25 cellular contexts compared by ENCODE assay signal in the genomic region with DNA sequence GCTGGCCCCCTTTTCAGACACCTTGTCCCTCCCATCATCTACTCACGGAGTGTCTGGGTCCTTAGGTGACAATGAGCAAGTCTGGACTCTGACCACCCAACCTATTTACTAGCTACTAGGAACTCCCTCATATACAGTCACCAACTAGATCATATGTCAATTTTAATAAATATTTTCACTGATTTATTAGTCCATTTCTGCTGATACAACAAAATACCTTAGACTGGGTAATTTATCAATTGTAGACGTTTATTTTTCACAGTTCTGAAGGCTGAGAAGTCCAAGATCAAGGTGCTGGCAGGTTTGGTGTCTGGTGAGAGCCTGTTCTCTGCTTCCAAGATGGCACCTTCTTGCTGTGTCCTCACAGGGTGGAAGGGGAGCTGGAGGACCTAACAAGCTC.
"Had no signal": no experiment of that assay in that cellular context is flagged by ENCODE, and none has a peak within 500 bp of the region (broad histone marks: within the 10 kb centered on the region; RNA-seq: fewer than 3 reads in every experiment).

No MANE protein-coding gene starts in this region.

- FAIRE-seq: pancreas had no signal

- H3K27ac ChIP-seq: neutrophil, pancreas, psoas muscle, skin epidermis, suprapubic skin, testis, tibial artery, transverse colon, upper lobe of right lung, uterus had no signal

- ATAC-seq: naive thymus-derived CD4-positive, alpha-beta T cell; natural killer cell; pancreas; psoas muscle; right cardiac atrium; sciatic nerve; stimulated activated effector memory CD8-positive, alpha-beta T cell treated with anti-CD3 and anti-CD28 coated beads, Interleukin-12 subunit alpha, Interleukin-12 subunit beta, amount 100 ng/mL, for 72 hours; stimulated activated naive B cell treated with anti-CD40 and anti-IgM and Interleukin-4, amounts not matched to agents 10 μg/mL and 1 μg/mL and 100 μg/mL, for 72 hours; stimulated activated naive CD8-positive, alpha-beta T cell treated with anti-CD3 and anti-CD28 coated beads, Interleukin-15, amount 100 ng/mL, for 72 hours; upper lobe of right lung had no signal

- H3K9me3 ChIP-seq: neutrophil, pancreas, psoas muscle, suprapubic skin, testis, tibial artery, transverse colon, upper lobe of right lung, uterus had no signal

- H3K27me3 ChIP-seq: neutrophil, pancreas, testis, tibial artery, transverse colon, upper lobe of right lung, uterus had no signal

- H3K4me3 ChIP-seq: pancreas, psoas muscle, skin epidermis, suprapubic skin, testis, tibial artery, transverse colon, upper lobe of right lung, uterus had no signal

- DNase-seq: naive thymus-derived CD4-positive, alpha-beta T cell; natural killer cell; nephron progenitor cell; nucleus accumbens; pancreas; psoas muscle; right cardiac atrium; stimulated activated CD4-positive, alpha-beta T cell treated with anti-CD3 and anti-CD28 coated beads, Interleukin-15, amount 100 ng/mL, for 24 hours; stimulated activated CD4-positive, alpha-beta T cell treated with anti-CD3 and anti-CD28 coated beads, Interleukin-2, amount 100 ng/mL, for 24 hours; stimulated activated CD4-positive, alpha-beta T cell treated with anti-CD3 and anti-CD28 coated beads, Interleukin-2, amount 100 ng/mL, for 48 hours; stimulated activated CD4-positive, alpha-beta T cell treated with anti-CD3 and anti-CD28 coated beads, Interleukin-4, amount 100 ng/mL, for 24 hours; stimulated activated naive B cell treated with anti-CD40 and anti-IgM and Interleukin-4, amounts not matched to agents 10 μg/mL and 1 μg/mL and 100 μg/mL, for 72 hours; stimulated activated naive CD4-positive, alpha-beta T cell treated with Interleukin-2 at 50 U/mL for 16 hours; stimulated activated naive CD8-positive, alpha-beta T cell treated with anti-CD3 and anti-CD28 coated beads, Interleukin-15, amount 100 ng/mL, for 72 hours; substantia nigra; testis; tibial artery; transverse colon; upper lobe of right lung; uterus had no signal

- H3K36me3 ChIP-seq: neutrophil, pancreas, suprapubic skin, tibial artery, transverse colon, upper lobe of right lung, uterus had no signal

- H3K4me1 ChIP-seq: psoas muscle, suprapubic skin, testis, tibial artery, transverse colon, upper lobe of right lung, uterus had no signal
